Comparison of ENCODE assay signal across 13 cellular contexts in the genomic region with DNA sequence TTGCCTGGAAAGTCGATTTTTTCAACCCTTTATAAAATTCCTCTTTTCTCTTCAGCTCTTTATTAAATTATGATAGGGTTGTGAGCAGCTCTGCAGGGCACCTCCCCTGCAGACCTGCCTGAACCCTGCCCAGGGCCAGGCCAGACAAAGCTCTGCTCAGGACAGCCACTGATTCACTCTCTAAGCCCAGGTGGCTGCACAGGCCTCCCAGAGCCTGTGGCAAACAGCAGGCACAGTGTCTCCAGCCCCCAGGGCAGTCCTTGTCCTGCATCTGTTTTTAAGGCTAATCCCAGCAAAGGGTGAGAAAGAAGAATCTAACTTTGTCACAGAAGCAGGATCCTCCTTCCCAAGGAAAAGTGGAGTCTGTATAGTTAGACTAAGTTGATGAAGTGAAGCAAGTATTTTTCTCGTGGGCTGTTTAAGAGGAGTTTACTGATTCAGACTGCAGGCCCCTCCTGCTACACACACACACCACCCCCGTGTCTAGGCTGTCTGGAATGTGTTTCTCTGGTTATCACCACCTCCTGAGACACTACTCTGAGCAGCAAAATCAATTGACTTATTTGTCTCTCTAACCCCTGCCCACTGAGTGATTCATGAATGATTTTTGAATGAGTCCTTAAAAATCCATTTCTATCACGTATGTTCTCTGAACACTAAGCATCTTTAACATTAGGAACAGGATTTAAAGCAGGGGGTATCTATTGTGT.
DNase-seq lines count a peak whose midpoint lies in the region; ATAC-seq and TF ChIP-seq lines count a peak whose summit lies in the region.
"Had no signal": no experiment of that assay in that cellular context is flagged by ENCODE, and none has a peak within 500 bp of the region (broad histone marks: within the 10 kb centered on the region; RNA-seq: fewer than 3 reads in every experiment).

No MANE protein-coding gene starts in this region.

- H3K4me2 ChIP-seq in smooth muscle cell, result peak overlapping the region; percentile 67
- H3K4me2 ChIP-seq: A549 had no signal

- H4K20me1 ChIP-seq in smooth muscle cell (ENCODE audit: low read depth), result no peaks in the 10 kb centered on the region

- no peak for TF ChIP-seq CTCF in cardiac muscle cell (IDR thresholded peaks at IDR 0.05; ENCODE audit: low read depth, low read length)
- TF ChIP-seq CTCF in foreskin keratinocyte (conservative IDR thresholded peaks at IDR 0.05), result no peak
- no peak for TF ChIP-seq CTCF in smooth muscle cell (IDR thresholded peaks at IDR 0.05; ENCODE audit: borderline replicate concordance, insufficient read depth, poor library complexity, severe bottlenecking)
- no peak for TF ChIP-seq CTCF in transverse colon (IDR thresholded peaks at IDR 0.05)

- H3K4me1 ChIP-seq in cardiac muscle cell (ENCODE audit: low read depth) (peaks cover 13% of the 10 kb centered on the region), adipocyte (ENCODE audit: control insufficient read depth, insufficient read depth, low read length) (peaks cover 24% of the 10 kb centered on the region), foreskin keratinocyte (peaks cover 25% of the 10 kb centered on the region), smooth muscle cell (ENCODE audit: low read depth) (peaks cover 38% of the 10 kb centered on the region), transverse colon (no peaks in the 10 kb centered on the region)
- H3K4me1 ChIP-seq: A549 had no signal

- H3F3A ChIP-seq in smooth muscle cell (ENCODE audit: low read depth), result peaks cover 26% of the 10 kb centered on the region

- H3K9me3 ChIP-seq in cardiac muscle cell (ENCODE audit: low read depth), result no peaks in the 10 kb centered on the region
- H3K9me3 ChIP-seq in adipocyte (ENCODE audit: control insufficient read depth, low read length), result no peaks in the 10 kb centered on the region
- H3K9me3 ChIP-seq in smooth muscle cell (replicated peaks; ENCODE audit: low read depth), result no peaks in the 10 kb centered on the region
- H3K9me3 ChIP-seq in transverse colon, result no peaks in the 10 kb centered on the region
- H3K9me3 ChIP-seq: A549, HAP-1 had no signal

- 20% methylated on average over 4 of the region's 4 CpGs for WGBS in smooth muscle cell (ENCODE audit: low lambda C conversion rate)
- WGBS in transverse colon (ENCODE audit: low coverage in 1 of 2), 2 donors, result 48 to 59% methylated on average over 2 to 4 of the region's 4 CpGs

- H2AFZ ChIP-seq in smooth muscle cell (ENCODE audit: low read depth), result no peak overlapping the region

- in situ Hi-C loops in transverse colon (cut with MboI; ENCODE audit: low pct_ligation_motif_present in 1 of 4, low pct_unique_long_range_greater_than_20kb in 1 of 4, low sequenced_read_pairs in 3 of 4), result no loop called here

- no peak for TF ChIP-seq POLR2A in transverse colon (IDR thresholded peaks at IDR 0.05)

- H3K4me3 ChIP-seq in cardiac muscle cell, result no peak overlapping the region
- no peak overlapping the region for H3K4me3 ChIP-seq in adipocyte (ENCODE audit: low read length)
- no peak overlapping the region for H3K4me3 ChIP-seq in smooth muscle cell
- no peak overlapping the region for H3K4me3 ChIP-seq in transverse colon
- H3K4me3 ChIP-seq: A549, HAP-1 had no signal

- no peak for TF ChIP-seq EP300 in transverse colon (IDR thresholded peaks at IDR 0.05; ENCODE audit: low read depth)

- ATAC-seq in Right ventricle myocardium superior (ENCODE audit: poor library complexity) (no peak), foreskin keratinocyte (peak; percentile 94), HG03135 (IDR thresholded peaks at IDR 0.05; ENCODE audit: unreplicated experiment) (no peak)

- H3K79me2 ChIP-seq in smooth muscle cell (ENCODE audit: low read depth), result no peaks in the 10 kb centered on the region

- no peaks in the 10 kb centered on the region for H3K36me3 ChIP-seq in cardiac muscle cell
- H3K36me3 ChIP-seq in adipocyte (ENCODE audit: control insufficient read depth, insufficient read depth, low read length, severe bottlenecking), result no peaks in the 10 kb centered on the region
- no peaks in the 10 kb centered on the region for H3K36me3 ChIP-seq in smooth muscle cell (ENCODE audit: low read depth)
- no peaks in the 10 kb centered on the region for H3K36me3 ChIP-seq in transverse colon
- H3K36me3 ChIP-seq: HAP-1 had no signal

- DNase-seq in cardiac muscle cell (ENCODE audit: low read depth in 1 of 2, low spot score in 1 of 2) (peak; percentile 43 to 65), Right ventricle myocardium superior (no peak), adipocyte (ENCODE audit: low read depth) (peak; percentile 65), foreskin keratinocyte (peak; percentile 79 to 85), smooth muscle cell (lab: John Stamatoyannopoulos, UW; ENCODE audit: unreplicated experiment) (no peak), transverse colon (no peak), HT-29 (ENCODE audit: low spot score) (no peak)
- DNase-seq: activated naive CD4-positive, alpha-beta T cell treated with anti-CD3 and anti-CD28 coated beads, Interleukin-2, amount 50 U/mL, for 16 hours; erythroblast; RPMI8226 had no signal

- intact Hi-C loops in Right ventricle myocardium superior (cut with DNase I), result no loop called here
- intact Hi-C loops in transverse colon (cut with DNase I; ENCODE audit: low total_unique reads), result no loop called here

- H3K9ac ChIP-seq in adipocyte (ENCODE audit: low read length), result peak overlapping the region; percentile 61
- H3K9ac ChIP-seq in smooth muscle cell (ENCODE audit: low read depth), result peak overlapping the region; percentile 79

- H3K27ac ChIP-seq in cardiac muscle cell (no peak overlapping the region), foreskin keratinocyte (peak overlapping the region; percentile 9), smooth muscle cell (ENCODE audit: low read depth) (peak overlapping the region; percentile 97), transverse colon (no peak overlapping the region)
- H3K27ac ChIP-seq: A549 had no signal

- H3K27me3 ChIP-seq in cardiac muscle cell (no peaks in the 10 kb centered on the region), adipocyte (replicated peaks; ENCODE audit: control insufficient read depth, insufficient read depth, low read length) (no peaks in the 10 kb centered on the region), foreskin keratinocyte (no peaks in the 10 kb centered on the region), smooth muscle cell (ENCODE audit: low read depth) (no peaks in the 10 kb centered on the region), transverse colon (no peaks in the 10 kb centered on the region)

Comparison
In these comparisons a context has a peak if more than half of its experiments do, and no peak if none do; other contexts are left out.
1. DNase-seq: peak in cardiac muscle cell (2 of 2), adipocyte (single experiment) and foreskin keratinocyte (2 of 2); none in Right ventricle myocardium superior (single experiment), smooth muscle cell (single experiment), transverse colon (single experiment) and HT-29 (single experiment).
2. H3K27ac ChIP-seq: peak in foreskin keratinocyte (single experiment) and smooth muscle cell (single experiment); none in cardiac muscle cell (single experiment) and transverse colon (0 of 4).